8 cellular contexts compared by ENCODE assay signal in genomic region chr15:45588199-45588910, GRCh38. TPM values are rescaled to one million over a fixed set of nuclear protein-coding genes. Genes with fewer than 3 reads are reported as not detected.
A peak's percentile ranks its signal among the peaks of the same experiment; 100 is the strongest.
DNase-seq lines count a peak whose midpoint lies in the region; ATAC-seq, FAIRE-seq and TF ChIP-seq lines count a peak whose summit lies in the region.

No MANE protein-coding gene starts in this region.

- TF ChIP-seq POLR2A in suprapubic skin (IDR thresholded peaks at IDR 0.05) = no peak

- H3K27me3 ChIP-seq in suprapubic skin = no peaks in the 10 kb centered on the region

- FAIRE-seq in kidney (lab: Jason Lieb, UNC) = no peak

- H3K36me3 Mint-ChIP-seq in activated naive CD8-positive, alpha-beta T cell = peaks cover 3% of the 10 kb centered on the region

- H3K4me3 ChIP-seq in kidney (ENCODE audit: low read length in 2 of 2) (peak overlapping the region; percentile 89 to 100), suprapubic skin (peak overlapping the region; percentile 62)

- H3K27me3 Mint-ChIP-seq in activated naive CD8-positive, alpha-beta T cell = no peaks in the 10 kb centered on the region

- H3K9me3 ChIP-seq in kidney (ENCODE audit: control insufficient read depth in 1 of 2, low read length in 2 of 2) (no peaks in the 10 kb centered on the region), suprapubic skin (no peaks in the 10 kb centered on the region)

- peak overlapping the region; percentile 74 to 87 for H3K9ac ChIP-seq in kidney (ENCODE audit: low read length in 2 of 2)

- H3K27ac Mint-ChIP-seq in activated naive CD8-positive, alpha-beta T cell = peak overlapping the region; percentile 100

- WGBS in suprapubic skin = 28% methylated on average over 6 of the region's 6 CpGs

- intact Hi-C loops in kidney (cut with DNase I) = no loop called here

- DNase-seq in NOMO-1 treated with DMSO at 0.1 percent for 48 hours (lab: John Stamatoyannopoulos, UW; ENCODE audit: unreplicated experiment) = peak; percentile 15
- DNase-seq in NOMO-1 treated with dmso at 0.1 percent for 144 hours (lab: John Stamatoyannopoulos, UW; ENCODE audit: unreplicated experiment) = no peak
- DNase-seq in kidney = no peak
- DNase-seq in suprapubic skin (ENCODE audit: low spot score in 2 of 2) = no peak
- DNase-seq in D341Med (ENCODE audit: low spot score) = no peak

- no peaks in the 10 kb centered on the region for H3K9me3 Mint-ChIP-seq in activated naive CD8-positive, alpha-beta T cell (ENCODE audit: low read depth)

- H3K4me1 ChIP-seq in kidney (ENCODE audit: control insufficient read depth in 1 of 2, insufficient read depth in 1 of 2, low read depth in 1 of 2, low read length in 2 of 2) (peaks cover 11 to 19% of the 10 kb centered on the region in 2 donors), suprapubic skin (peaks cover 51% of the 10 kb centered on the region)

- ATAC-seq in GM21737 (IDR thresholded peaks at IDR 0.05; ENCODE audit: unreplicated experiment) = no peak
- no peak for ATAC-seq in GM18909 (IDR thresholded peaks at IDR 0.05; ENCODE audit: poor library complexity, unreplicated experiment)

- peak overlapping the region; percentile 99 for H3K4me3 Mint-ChIP-seq in activated naive CD8-positive, alpha-beta T cell

- H3K27ac ChIP-seq in kidney (ENCODE audit: low read depth in 2 of 2, low read length in 2 of 2) = peak overlapping the region; percentile 100
- H3K27ac ChIP-seq in suprapubic skin = peak overlapping the region; percentile 97

- H3K36me3 ChIP-seq in kidney (ENCODE audit: control insufficient read depth in 1 of 2, insufficient read depth in 2 of 2, low read length in 2 of 2) = no peaks in the 10 kb centered on the region
- H3K36me3 ChIP-seq in suprapubic skin = peaks cover 4% of the 10 kb centered on the region

- TF ChIP-seq CTCF in kidney (IDR thresholded peaks at IDR 0.05; ENCODE audit: borderline replicate concordance, extremely low read depth, insufficient read depth) (no peak), suprapubic skin (IDR thresholded peaks at IDR 0.05) (no peak)

- no peak for TF ChIP-seq EP300 in suprapubic skin (IDR thresholded peaks at IDR 0.05)

- H3K4me1 Mint-ChIP-seq in activated naive CD8-positive, alpha-beta T cell (ENCODE audit: low read depth) = peaks cover 50% of the 10 kb centered on the region

RNA-seq across cellular contexts. Expression of gene BLOC1S6, which starts 1.2 kb away (rescaled TPM):
- 35.0 TPM for total RNA-seq in kidney
- polyA plus RNA-seq in kidney (ENCODE audit: insufficient read depth, low read depth, low replicate concordance) = 14.8 TPM
- 10 to 100 TPM; 26.6 to 41.7 (median 30.0) TPM for total RNA-seq in suprapubic skin

RNA-seq across cellular contexts. Expression of gene SQOR, which starts 46.5 kb away (rescaled TPM):
- 67.5 TPM for total RNA-seq in kidney
- polyA plus RNA-seq in kidney (ENCODE audit: insufficient read depth, low read depth, low replicate concordance) = 43.4 TPM
- 10 to 100 TPM; 33.2 to 46.8 (median 39.9) TPM for total RNA-seq in suprapubic skin
